ENCODE assay signal across 9 cellular contexts in genomic region chr22:40107244-40107643, GRCh38.
DNase-seq lines count a peak whose midpoint lies in the region; ATAC-seq, FAIRE-seq and TF ChIP-seq lines count a peak whose summit lies in the region.
"Had no signal": no experiment of that assay in that cellular context is flagged by ENCODE, and none has a peak within 500 bp of the region (broad histone marks: within the 10 kb centered on the region; RNA-seq: fewer than 3 reads in every experiment).

No MANE protein-coding gene starts in this region.

- TF ChIP-seq POLR2A in gastrocnemius medialis (IDR thresholded peaks at IDR 0.05) (no peak), GM12891 (IDR thresholded peaks at IDR 0.05; ENCODE audit: low read depth, low read length) (no peak), tibial nerve (IDR thresholded peaks at IDR 0.05) (no peak)

- no peak for DNase-seq in GM12864 (ENCODE audit: low read depth)
- peak; percentile 9 for DNase-seq in RCC 7860 (ENCODE audit: low spot score)
- DNase-seq in fibroblast of mammary gland (ENCODE audit: low read depth) = peak; percentile 23
- no peak for DNase-seq in gastrocnemius medialis
- no peak for DNase-seq in GM12891 (ENCODE audit: insufficient read length, low spot score)
- no peak for DNase-seq in A673 (ENCODE audit: low spot score)
- no peak for DNase-seq in tibial nerve (ENCODE audit: low spot score in 2 of 2)
- DNase-seq in NCI-H2081 treated with DMSO at 0.1 percent for 48 hours (lab: John Stamatoyannopoulos, UW) = no peak
- DNase-seq: activated effector memory CD4-positive, alpha-beta T cell treated with anti-CD3 and anti-CD28 coated beads, Interleukin-2, amount 50 U/mL, for 16 hours had no signal

- in situ Hi-C loops in gastrocnemius medialis (cut with MboI; ENCODE audit: low sequenced_read_pairs in 4 of 4) = no loop called here

- ATAC-seq in gastrocnemius medialis = no peak

- H3K27ac ChIP-seq in gastrocnemius medialis = peak overlapping the region; percentile 70 to 86 (median 80)
- H3K27ac ChIP-seq in A673 (ENCODE audit: low read depth, low read length, poor library complexity, severe bottlenecking) = no peak overlapping the region
- peak overlapping the region in 1 of 4 donors; percentile 18 for H3K27ac ChIP-seq in tibial nerve

- CTCF ChIA-PET in A673 (lab: Charles Lee) = interaction anchor here (0.5 kb wide), 1 partner anchor 240 kb away, joined by 3 read pairs; no protein-coding TSS in a partner anchor

- H3K36me3 ChIP-seq in gastrocnemius medialis (no peaks in the 10 kb centered on the region), A673 (ENCODE audit: insufficient read depth, low read length, poor library complexity, severe bottlenecking) (no peaks in the 10 kb centered on the region), tibial nerve (no peaks in the 10 kb centered on the region)

- POLR2A ChIA-PET in A673 (lab: Charles Lee; ENCODE audit: low non-redundant PET) = no interaction called here

- intact Hi-C loops in gastrocnemius medialis (cut with DNase I; ENCODE audit: low total_unique reads) = loop anchor here (5.0 kb wide), 1 partner anchor 240 kb away; the partner anchor contains the start of gene ADSL
- intact Hi-C loops in A673 (cut with micrococcal nuclease; ENCODE audit: unreplicated experiment) = no loop called here

- 12 to 16% methylated on average over 1 of the region's 1 CpG for WGBS in tibial nerve, 2 donors

- FAIRE-seq in RCC 7860 (lab: Jason Lieb, UNC) = peak; percentile 43
- FAIRE-seq in GM12891 (lab: Jason Lieb, UNC) = no peak

- no peak for TF ChIP-seq EP300 in tibial nerve (IDR thresholded peaks at IDR 0.05)

- H3K9me3 ChIP-seq in gastrocnemius medialis (no peaks in the 10 kb centered on the region), A673 (ENCODE audit: low read depth, low read length, poor library complexity, severe bottlenecking) (no peaks in the 10 kb centered on the region), tibial nerve (no peaks in the 10 kb centered on the region)

- H3K4me3 ChIP-seq in GM12864 (ENCODE audit: low read depth, low read length) = peak overlapping the region; percentile 4; the same call in 1 of the 2 replicates
- H3K4me3 ChIP-seq in fibroblast of mammary gland (ENCODE audit: control insufficient read depth, low read depth, low read length) = peak overlapping the region; percentile 39
- H3K4me3 ChIP-seq in gastrocnemius medialis = peak overlapping the region; percentile 28 to 40 (median 32)
- H3K4me3 ChIP-seq in A673 (ENCODE audit: low read depth, low read length, poor library complexity, severe bottlenecking) = no peak overlapping the region
- H3K4me3 ChIP-seq in tibial nerve = peak overlapping the region in 2 of 4 donors; percentile 11 to 23

- peaks cover 41 to 59% of the 10 kb centered on the region in 2 donors for H3K4me1 ChIP-seq in gastrocnemius medialis
- peaks cover 3% of the 10 kb centered on the region for H3K4me1 ChIP-seq in A673 (ENCODE audit: insufficient read depth, low read length, poor library complexity, severe bottlenecking)
- peaks cover 0 to 46% (median 16%) of the 10 kb centered on the region in 4 donors for H3K4me1 ChIP-seq in tibial nerve

- H3K27me3 ChIP-seq in gastrocnemius medialis (no peaks in the 10 kb centered on the region), A673 (replicated peaks; ENCODE audit: insufficient read depth, low read depth, low read length, poor library complexity) (no peaks in the 10 kb centered on the region), tibial nerve (no peaks in the 10 kb centered on the region)

- no TSS peak for BruUV-seq in A673 (replicated peaks; lab: Mats Ljungman, UMichigan)

- TF ChIP-seq CTCF in GM12864 (IDR thresholded peaks at IDR 0.05; ENCODE audit: low read depth, low read length, missing control alignments) (no peak), fibroblast of mammary gland (conservative IDR thresholded peaks at IDR 0.05; ENCODE audit: control insufficient read depth, insufficient read depth, low read depth, low read length) (no peak), gastrocnemius medialis (IDR thresholded peaks at IDR 0.05 in 4 of 5, conservative IDR thresholded peaks at IDR 0.05 in 1 of 5) (no peak), A673 (conservative IDR thresholded peaks at IDR 0.05; ENCODE audit: low read depth, low read length) (no peak), tibial nerve (IDR thresholded peaks at IDR 0.05) (no peak)

TF ChIP-seq in GM12891, 5 proteins besides CTCF, POLR2A, EP300 and RAD21:
- TF ChIP-seq PAX5 (IDR thresholded peaks at IDR 0.05; ENCODE audit: insufficient read depth, low read length, severe bottlenecking) = no peak
- TF ChIP-seq TAF1 (IDR thresholded peaks at IDR 0.05; ENCODE audit: low read depth, low read length) = no peak
- TF ChIP-seq POU2F2 (IDR thresholded peaks at IDR 0.05; ENCODE audit: low read depth, low read length) = no peak
- no peak for TF ChIP-seq SPI1 (IDR thresholded peaks at IDR 0.05; ENCODE audit: low read depth, low read length)
- no peak for TF ChIP-seq POLR2AphosphoS5 (IDR thresholded peaks at IDR 0.05; ENCODE audit: low read depth, low read length)

Comparison
In these comparisons a context has a peak if more than half of its experiments do, and no peak if none do; other contexts are left out.
1. DNase-seq: peak in RCC 7860 (single experiment) and fibroblast of mammary gland (single experiment); none in GM12864 (single experiment), gastrocnemius medialis (0 of 2), GM12891 (single experiment), A673 (single experiment), tibial nerve (0 of 2) and NCI-H2081 treated with DMSO at 0.1 percent for 48 hours (single experiment).